Comparison of ENCODE assay signal across 18 cellular contexts in the genomic region with DNA sequence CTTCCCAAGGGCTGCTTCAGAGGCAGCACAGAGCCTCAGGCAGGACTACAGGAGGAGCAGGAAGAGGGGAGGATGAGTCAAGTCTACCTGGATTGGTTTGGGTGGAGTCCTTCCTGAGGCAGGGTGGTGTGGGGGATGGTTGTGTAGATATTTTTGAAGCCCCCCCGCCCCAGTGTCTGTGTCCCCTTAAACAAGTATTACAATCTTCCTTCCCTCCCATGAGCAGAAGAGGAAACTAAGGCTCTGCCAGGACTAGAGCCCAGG. TPM values are rescaled to one million over a fixed set of nuclear protein-coding genes. Genes with fewer than 3 reads are reported as not detected.
A peak's percentile ranks its signal among the peaks of the same experiment; 100 is the strongest.
DNase-seq lines count a peak whose midpoint lies in the region; ATAC-seq and TF ChIP-seq lines count a peak whose summit lies in the region.
"Had no signal": no experiment of that assay in that cellular context is flagged by ENCODE, and none has a peak within 500 bp of the region (broad histone marks: within the 10 kb centered on the region; RNA-seq: fewer than 3 reads in every experiment).

No MANE protein-coding gene starts in this region.

- no peak overlapping the region for H2AFZ ChIP-seq in OCI-LY3 (ENCODE audit: low read depth, low read length)

- H3K27me3 ChIP-seq in Caco-2 (replicated peaks; ENCODE audit: control insufficient read depth, insufficient read depth, low read length) (no peaks in the 10 kb centered on the region), OCI-LY3 (ENCODE audit: low read depth, low read length) (no peaks in the 10 kb centered on the region)

- BruUV-seq in Caco-2 (replicated peaks; lab: Mats Ljungman, UMichigan), result no TSS peak

- H4K20me1 ChIP-seq in OCI-LY3 (ENCODE audit: insufficient read depth, low read length), result no peaks in the 10 kb centered on the region

- H3K36me3 Mint-ChIP-seq in Caco-2 (ENCODE audit: insufficient read depth, unreplicated experiment), result no peaks in the 10 kb centered on the region
- no peaks in the 10 kb centered on the region for H3K36me3 Mint-ChIP-seq in natural killer cell
- H3K36me3 Mint-ChIP-seq: naive thymus-derived CD8-positive, alpha-beta T cell; WTC11 had no signal

- intact Hi-C loops in Caco-2 (cut with micrococcal nuclease; ENCODE audit: unreplicated experiment) (no loop called here), natural killer cell (cut with micrococcal nuclease) (loop anchor here (5.0 kb wide), 2 partner anchors 495 to 590 kb away; no protein-coding TSS in a partner anchor)

- H3K27ac Mint-ChIP-seq in Caco-2 (ENCODE audit: unreplicated experiment) (peak overlapping the region; percentile 14), natural killer cell (no peak overlapping the region)
- H3K27ac Mint-ChIP-seq: activated naive CD8-positive, alpha-beta T cell treated with anti-CD3 and anti-CD28 coated beads, Interleukin-2, amount 50 U/mL, for 24 hours; WTC11 had no signal

- H3K4me1 Mint-ChIP-seq in Caco-2 (ENCODE audit: low read depth, unreplicated experiment) (peaks cover 23% of the 10 kb centered on the region), natural killer cell (peaks cover 5 to 13% of the 10 kb centered on the region in 2 donors)
- H3K4me1 Mint-ChIP-seq: WTC11 had no signal

- H3K9me3 ChIP-seq in Caco-2, result no peaks in the 10 kb centered on the region
- no peaks in the 10 kb centered on the region for H3K9me3 ChIP-seq in OCI-LY3 (ENCODE audit: insufficient read depth, low read length)

- POLR2A ChIA-PET in Caco-2 (lab: Charles Lee), result interaction anchor here (0.6 to 0.7 kb wide), 4 partner anchors 19 to 363 kb away, joined by 3 to 4 read pairs (median 3); a partner anchor contains a TSS

- H3K4me1 ChIP-seq in Caco-2 (peaks cover 38% of the 10 kb centered on the region), OCI-LY3 (ENCODE audit: low read length) (peaks cover 49% of the 10 kb centered on the region)

- TF ChIP-seq CTCF in Caco-2 (IDR thresholded peaks at IDR 0.05; ENCODE audit: insufficient read depth in 1 of 2, low read depth in 1 of 2, low read length in 1 of 2, severe bottlenecking in 1 of 2, unreplicated experiment in 1 of 2), result no peak
- no peak for TF ChIP-seq CTCF in OCI-LY3 (IDR thresholded peaks at IDR 0.05; ENCODE audit: low read depth, low read length)
- TF ChIP-seq CTCF in natural killer cell (IDR thresholded peaks at IDR 0.05), result no peak

- H3K36me3 ChIP-seq in Caco-2 (ENCODE audit: control insufficient read depth, insufficient read depth, low read length), result no peaks in the 10 kb centered on the region
- no peaks in the 10 kb centered on the region for H3K36me3 ChIP-seq in OCI-LY3 (replicated peaks; ENCODE audit: low read depth, low read length)

- no peak overlapping the region for H3K4me3 Mint-ChIP-seq in Caco-2 (ENCODE audit: unreplicated experiment)
- H3K4me3 Mint-ChIP-seq in natural killer cell, result no peak overlapping the region
- H3K4me3 Mint-ChIP-seq: activated naive CD8-positive, alpha-beta T cell treated with anti-CD3 and anti-CD28 coated beads, Interleukin-2, amount 50 U/mL, for 24 hours; naive thymus-derived CD8-positive, alpha-beta T cell; WTC11 had no signal

- CTCF ChIA-PET in Caco-2 (lab: Charles Lee), result interaction anchor here (0.6 to 4.2 kb wide), 9 partner anchors 34 to 692 kb away, joined by 3 to 65 read pairs (median 4); a partner anchor contains a TSS

- H3K4me2 ChIP-seq in OCI-LY3 (ENCODE audit: low read length), result no peak overlapping the region

- peak overlapping the region; percentile 47; the same call in 1 of the 2 replicates for H3K9ac ChIP-seq in OCI-LY3 (ENCODE audit: low read length)

- no peak for ATAC-seq in HG03025 (IDR thresholded peaks at IDR 0.05; ENCODE audit: low FRiP score, unreplicated experiment)
- no peak for ATAC-seq in natural killer cell
- ATAC-seq: activated naive CD8-positive, alpha-beta T cell treated with anti-CD3 and anti-CD28 coated beads, Interleukin-2, amount 50 U/mL, for 24 hours; naive thymus-derived CD8-positive, alpha-beta T cell had no signal

- H3K4me3 ChIP-seq in Caco-2 (ENCODE audit: low read depth, low read length), result no peak overlapping the region
- no peak overlapping the region for H3K4me3 ChIP-seq in OCI-LY3 (ENCODE audit: low read length)
- H3K4me3 ChIP-seq in skin epidermis, result no peak overlapping the region

- H3K27ac ChIP-seq in OCI-LY3 (ENCODE audit: low read length) (no peak overlapping the region), epithelial cell of prostate (peak overlapping the region; percentile 59), skin epidermis (peak overlapping the region in 12 of 21 experiments; percentile 1 to 78 (median 32))

- H3K27me3 Mint-ChIP-seq in Caco-2 (ENCODE audit: insufficient read depth, unreplicated experiment) (no peaks in the 10 kb centered on the region), natural killer cell (ENCODE audit: low read depth in 2 of 2) (peaks cover 0 to 4% of the 10 kb centered on the region in 2 donors)
- H3K27me3 Mint-ChIP-seq: activated naive CD8-positive, alpha-beta T cell treated with anti-CD3 and anti-CD28 coated beads, Interleukin-2, amount 50 U/mL, for 24 hours had no signal

- peaks cover 33% of the 10 kb centered on the region for H3K79me2 ChIP-seq in OCI-LY3 (ENCODE audit: low read length)

- no peaks in the 10 kb centered on the region for H3K9me3 Mint-ChIP-seq in Caco-2 (ENCODE audit: unreplicated experiment)
- H3K9me3 Mint-ChIP-seq in natural killer cell, result no peaks in the 10 kb centered on the region
- H3K9me3 Mint-ChIP-seq: activated naive CD8-positive, alpha-beta T cell treated with anti-CD3 and anti-CD28 coated beads, Interleukin-2, amount 50 U/mL, for 24 hours; naive thymus-derived CD8-positive, alpha-beta T cell had no signal

- DNase-seq in Caco-2 (peak in 1 of 2 experiments; percentile 32), epithelial cell of prostate (ENCODE audit: low read depth, low spot score) (no peak), natural killer cell (no peak), RPMI8226 (no peak), HCEC 1CT (no peak)
- DNase-seq: activated naive CD8-positive, alpha-beta T cell treated with anti-CD3 and anti-CD28 coated beads, Interleukin-2, amount 50 U/mL, for 24 hours; Kasumi-1; kidney glomerular epithelial cell; NCI-H146; NCI-H510A treated with DMSO at 0.1 percent for 48 hours; stimulated activated CD4-positive, alpha-beta T cell treated with anti-CD3 and anti-CD28 coated beads, Interleukin-1b, Interleukin-23, amount 100 ng/mL, for 48 hours; stimulated activated CD8-positive, alpha-beta memory T cell treated with anti-CD3 and anti-CD28 coated beads, Interleukin-4, amount 100 ng/mL, for 48 hours; T-helper 1 cell had no signal

RNA-seq across cellular contexts. Expression of a gene that starts 34.7 kb away (rescaled TPM):
- 27.2 and 32.7 TPM in 2 replicates for total RNA-seq in Caco-2 (2022)
- 10 to 100 TPM; 39.4 to 59.1 (median 42.1) TPM for total RNA-seq in natural killer cell

RNA-seq across cellular contexts. Expression of a gene that starts 41.3 kb away (rescaled TPM):
- total RNA-seq in Caco-2 (2022) (10.4 and 11.4 TPM in 2 replicates), natural killer cell (1 to 10 TPM in 1 of 3 donors, under 1 TPM in 2; 0.27 to 1.0 (median 0.90) TPM)
- total RNA-seq: naive thymus-derived CD8-positive, alpha-beta T cell had no signal
